In the genomic region with DNA sequence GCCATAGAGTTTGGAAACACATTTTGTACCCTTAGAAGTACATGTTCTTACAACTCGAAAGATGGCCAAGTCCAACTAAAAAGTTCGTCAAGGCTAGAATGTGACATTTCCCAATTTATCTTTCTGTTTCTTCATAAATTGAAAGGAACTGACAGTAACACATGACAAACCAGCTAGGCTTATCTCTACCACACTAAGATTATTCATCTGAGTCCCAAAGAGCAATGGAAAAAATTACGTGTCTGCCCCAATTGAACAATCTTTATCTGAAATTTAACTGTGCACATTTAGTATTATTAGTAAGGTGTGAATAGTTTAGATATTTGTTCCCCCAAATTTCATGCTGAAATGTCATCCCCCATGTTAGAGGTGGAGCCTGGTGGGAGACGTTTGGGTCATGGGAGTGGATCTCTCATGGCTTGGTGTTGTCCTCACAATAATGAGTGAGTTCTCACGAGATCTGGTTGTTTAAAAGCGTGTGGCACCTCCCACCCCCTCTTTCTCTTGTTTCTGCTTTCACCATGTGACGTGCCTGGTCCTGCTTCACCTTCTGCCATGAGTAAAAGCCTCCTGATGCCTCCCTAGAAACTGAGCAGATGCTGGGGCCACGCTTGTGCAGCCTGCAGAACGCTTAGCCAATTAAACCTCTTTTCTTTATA, we compare ENCODE assay signal across 26 cellular contexts. TPM values are rescaled to one million over a fixed set of nuclear protein-coding genes. Genes with fewer than 3 reads are reported as not detected.
DNase-seq lines count a peak whose midpoint lies in the region; ATAC-seq and TF ChIP-seq lines count a peak whose summit lies in the region.
"Had no signal": no experiment of that assay in that cellular context is flagged by ENCODE, and none has a peak within 500 bp of the region (broad histone marks: within the 10 kb centered on the region; RNA-seq: fewer than 3 reads in every experiment).

No MANE protein-coding gene starts in this region.

- H3K27me3 Mint-ChIP-seq in T-helper 1 cell treated with Interleukin-12 subunit alpha and Interleukin-12 subunit beta and Interleukin-4 antibody, amounts not matched to agents 30 μg/mL and 1 μg/mL, for 36 hours (ENCODE audit: low read depth), result no peaks in the 10 kb centered on the region
- no peaks in the 10 kb centered on the region for H3K27me3 Mint-ChIP-seq in activated T-cell treated with anti-CD3 and anti-CD28 coated beads, Interleukin-2, amount 50 U/mL, for 72 hours (ENCODE audit: low read depth)
- H3K27me3 Mint-ChIP-seq: IgD-negative memory B cell, type B pancreatic cell had no signal

- peak; percentile 65 to 66 for ATAC-seq in activated T-cell treated with anti-CD3 and anti-CD28 coated beads, Interleukin-2, amount 50 U/mL, for 72 hours (replicated peaks in 1 of 2)
- ATAC-seq: activated CD8-positive, alpha-beta memory T cell treated with anti-CD3 and anti-CD28 coated beads, Interleukin-2, amount 10 ng/mL, durations not matched to agents 7 days and 5 days; Panc1; pancreas had no signal

- H3K27ac Mint-ChIP-seq in T-helper 1 cell treated with Interleukin-12 subunit alpha and Interleukin-12 subunit beta and Interleukin-4 antibody, amounts not matched to agents 30 μg/mL and 1 μg/mL, for 36 hours, result peak overlapping the region; percentile 41
- H3K27ac Mint-ChIP-seq in activated T-cell treated with anti-CD3 and anti-CD28 coated beads, Interleukin-2, amount 50 U/mL, for 72 hours, result no peak overlapping the region
- H3K27ac Mint-ChIP-seq: activated CD8-positive, alpha-beta memory T cell treated with anti-CD3 and anti-CD28 coated beads, Interleukin-2, amount 10 ng/mL, durations not matched to agents 7 days and 5 days; IgD-negative memory B cell; type B pancreatic cell had no signal

- H3K36me3 Mint-ChIP-seq in T-helper 1 cell treated with Interleukin-12 subunit alpha and Interleukin-12 subunit beta and Interleukin-4 antibody, amounts not matched to agents 30 μg/mL and 1 μg/mL, for 36 hours (ENCODE audit: low read depth), result no peaks in the 10 kb centered on the region
- peaks cover 0 to 2% of the 10 kb centered on the region in 2 donors for H3K36me3 Mint-ChIP-seq in activated T-cell treated with anti-CD3 and anti-CD28 coated beads, Interleukin-2, amount 50 U/mL, for 72 hours (ENCODE audit: insufficient read depth in 2 of 2)
- H3K36me3 Mint-ChIP-seq: activated CD8-positive, alpha-beta memory T cell treated with anti-CD3 and anti-CD28 coated beads, Interleukin-2, amount 10 ng/mL, durations not matched to agents 7 days and 5 days; type B pancreatic cell had no signal

- no peak for TF ChIP-seq CTCF in GM20000 (IDR thresholded peaks at IDR 0.05; ENCODE audit: extremely low read depth, missing control alignments)

- DNase-seq in activated T-cell treated with anti-CD3 and anti-CD28 coated beads for 24 hours (ENCODE audit: low read depth) (peak; percentile 16), GM20000 (ENCODE audit: low spot score) (no peak)
- no peak for DNase-seq in activated T-cell treated with anti-CD3 and anti-CD28 coated beads, Interleukin-2, amount 50 U/mL, for 1 hour
- DNase-seq in activated T-cell treated with anti-CD3 and anti-CD28 coated beads, Interleukin-2, amount 50 U/mL, for 72 hours, result peak; percentile 23 to 26
- peak; percentile 36 for DNase-seq in stimulated activated CD4-positive, alpha-beta T cell treated with anti-CD3 and anti-CD28 coated beads, Interleukin-4, amount 100 ng/mL, for 24 hours
- DNase-seq in effector CD8-positive, alpha-beta T cell (lab: John Stamatoyannopoulos, UW), result no peak
- DNase-seq: activated CD8-positive, alpha-beta memory T cell treated with anti-CD3 and anti-CD28 coated beads, Interleukin-2, amount 10 ng/mL, durations not matched to agents 7 days and 5 days; activated effector memory CD4-positive, alpha-beta T cell treated with anti-CD3 and anti-CD28 coated beads, Interleukin-2, amount 50 U/mL, for 16 hours; amniotic stem cell; brain microvascular endothelial cell; COR-L47; DMS79; GDM1; NCI-H1092; NCI-H187 treated with DMSO at 0.1 percent for 48 hours; NCI-H526; pancreas; SHP77; small intestine; substantia nigra; T-helper 9 cell had no signal

- H3K9me3 Mint-ChIP-seq in T-helper 1 cell treated with Interleukin-12 subunit alpha and Interleukin-12 subunit beta and Interleukin-4 antibody, amounts not matched to agents 30 μg/mL and 1 μg/mL, for 36 hours, result no peaks in the 10 kb centered on the region
- no peaks in the 10 kb centered on the region for H3K9me3 Mint-ChIP-seq in activated T-cell treated with anti-CD3 and anti-CD28 coated beads, Interleukin-2, amount 50 U/mL, for 72 hours
- H3K9me3 Mint-ChIP-seq: IgD-negative memory B cell, neural crest cell, type B pancreatic cell had no signal

- peaks cover 23% of the 10 kb centered on the region for H3K4me1 Mint-ChIP-seq in T-helper 1 cell treated with Interleukin-12 subunit alpha and Interleukin-12 subunit beta and Interleukin-4 antibody, amounts not matched to agents 30 μg/mL and 1 μg/mL, for 36 hours (ENCODE audit: low read depth)
- H3K4me1 Mint-ChIP-seq in activated T-cell treated with anti-CD3 and anti-CD28 coated beads, Interleukin-2, amount 50 U/mL, for 72 hours (ENCODE audit: low read depth), result peaks cover 10% of the 10 kb centered on the region
- H3K4me1 Mint-ChIP-seq: neural crest cell had no signal

- H3K4me3 Mint-ChIP-seq in T-helper 1 cell treated with Interleukin-12 subunit alpha and Interleukin-12 subunit beta and Interleukin-4 antibody, amounts not matched to agents 30 μg/mL and 1 μg/mL, for 36 hours, result no peak overlapping the region
- H3K4me3 Mint-ChIP-seq in activated T-cell treated with anti-CD3 and anti-CD28 coated beads, Interleukin-2, amount 50 U/mL, for 72 hours, result no peak overlapping the region
- H3K4me3 Mint-ChIP-seq: activated CD8-positive, alpha-beta memory T cell treated with anti-CD3 and anti-CD28 coated beads, Interleukin-2, amount 10 ng/mL, durations not matched to agents 7 days and 5 days; IgD-negative memory B cell; neural crest cell; type B pancreatic cell had no signal

RNA-seq across cellular contexts. Expression of a gene that starts 13.3 kb away (rescaled TPM):
- 10 to 100 TPM in 1 of 2 donors, 1 to 10 TPM in 1; 8.4 to 17.7 TPM for total RNA-seq in activated T-cell treated with anti-CD3 and anti-CD28 coated beads, Interleukin-2, amount 50 U/mL, for 72 hours
- total RNA-seq: neural crest cell had no signal

Comparison
In these comparisons a context has a peak if more than half of its experiments do, and no peak if none do; other contexts are left out.
1. DNase-seq: peak in activated T-cell treated with anti-CD3 and anti-CD28 coated beads for 24 hours (single experiment), activated T-cell treated with anti-CD3 and anti-CD28 coated beads, Interleukin-2, amount 50 U/mL, for 72 hours (2 of 2) and stimulated activated CD4-positive, alpha-beta T cell treated with anti-CD3 and anti-CD28 coated beads, Interleukin-4, amount 100 ng/mL, for 24 hours (single experiment); none in activated T-cell treated with anti-CD3 and anti-CD28 coated beads, Interleukin-2, amount 50 U/mL, for 1 hour (single experiment), GM20000 (single experiment) and effector CD8-positive, alpha-beta T cell (single experiment).